9 cellular contexts compared by ENCODE assay signal in the genomic region with DNA sequence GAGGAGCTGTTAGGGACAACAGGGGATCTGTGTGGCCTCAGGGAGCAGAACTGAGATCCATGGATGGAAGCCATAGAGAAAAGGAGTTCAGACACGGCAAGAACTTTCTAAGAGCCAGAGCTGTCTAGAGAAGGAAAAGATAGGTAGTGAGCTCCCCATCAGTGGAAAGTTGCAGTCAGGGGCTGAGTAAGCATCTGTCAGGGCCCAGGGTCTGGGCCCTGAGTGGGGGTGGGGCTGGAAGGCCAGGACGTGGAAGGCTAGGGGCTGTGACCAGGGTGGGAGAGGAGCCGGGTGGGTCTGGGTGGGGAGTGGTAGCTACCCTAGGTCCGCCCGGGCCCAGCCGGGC. TPM values are rescaled to one million over a fixed set of nuclear protein-coding genes. Genes with fewer than 3 reads are reported as not detected.
A peak's percentile ranks its signal among the peaks of the same experiment; 100 is the strongest.
DNase-seq lines count a peak whose midpoint lies in the region; ATAC-seq and TF ChIP-seq lines count a peak whose summit lies in the region.
"Had no signal": no experiment of that assay in that cellular context is flagged by ENCODE, and none has a peak within 500 bp of the region (broad histone marks: within the 10 kb centered on the region; RNA-seq: fewer than 3 reads in every experiment).

No MANE protein-coding gene starts in this region.

- H3K36me3 Mint-ChIP-seq in activated CD8-positive, alpha-beta memory T cell treated with anti-CD3 and anti-CD28 coated beads, Interleukin-2, amount 10 ng/mL, durations not matched to agents 7 days and 5 days, result peaks cover 42% of the 10 kb centered on the region

- H3K4me2 ChIP-seq in PC-9, result peak overlapping the region; percentile 87

- DNase-seq in activated CD8-positive, alpha-beta memory T cell treated with anti-CD3 and anti-CD28 coated beads, Interleukin-2, amount 10 ng/mL, durations not matched to agents 7 days and 5 days, result no peak
- no peak for DNase-seq in activated CD8-positive, alpha-beta memory T cell treated with anti-CD3 and anti-CD28 coated beads for 24 hours
- no peak for DNase-seq in PC-9
- no peak for DNase-seq in iPS DF 6.9 (ENCODE audit: low read depth, low spot score)
- DNase-seq in ecto neural progenitor cell (ENCODE audit: low spot score), result no peak
- DNase-seq in SKM-1 treated with dmso at 0.1 percent for 144 hours (lab: John Stamatoyannopoulos, UW; ENCODE audit: unreplicated experiment), result no peak
- DNase-seq: DMS79 had no signal

- H3K9me2 ChIP-seq in PC-9 (ENCODE audit: insufficient read depth), result no peaks in the 10 kb centered on the region

- peak overlapping the region; percentile 69 for H3K4me3 Mint-ChIP-seq in activated CD8-positive, alpha-beta memory T cell treated with anti-CD3 and anti-CD28 coated beads, Interleukin-2, amount 10 ng/mL, durations not matched to agents 7 days and 5 days

- no peak for ATAC-seq in activated CD8-positive, alpha-beta memory T cell treated with anti-CD3 and anti-CD28 coated beads, Interleukin-2, amount 10 ng/mL, durations not matched to agents 7 days and 5 days
- no peak for ATAC-seq in HG03520 (IDR thresholded peaks at IDR 0.05; ENCODE audit: unreplicated experiment)

- WGBS in iPS DF 6.9 (ENCODE audit: insufficient coverage, insufficient read length), result no CpG with 5 or more reads among the region's 6 CpGs
- WGBS in thymus, result 8% methylated on average over 6 of the region's 6 CpGs

- H3K9me3 ChIP-seq in PC-9 (ENCODE audit: insufficient read depth, low read depth), result no peaks in the 10 kb centered on the region
- no peaks in the 10 kb centered on the region for H3K9me3 ChIP-seq in iPS DF 6.9 (ENCODE audit: control insufficient read depth, insufficient read depth, low read length)
- no peaks in the 10 kb centered on the region for H3K9me3 ChIP-seq in thymus (ENCODE audit: control insufficient read depth)

- H3K27ac ChIP-seq in PC-9 (0 out of 2 replicates have a peak overlapping the region, but pooled peaks have one; percentile 20), iPS DF 6.9 (ENCODE audit: low read length) (no peak overlapping the region), thymus (ENCODE audit: low read depth) (peak overlapping the region; percentile 58)

- CTCF ChIA-PET in activated CD8-positive, alpha-beta memory T cell treated with anti-CD3 and anti-CD28 coated beads, Interleukin-2, amount 10 ng/mL, durations not matched to agents 7 days and 5 days (lab: Charles Lee), result interaction anchor here (1.5 to 1.6 kb wide), 2 partner anchors 30 to 364 kb away, joined by 3 to 5 read pairs; no protein-coding TSS in a partner anchor
- CTCF ChIA-PET in PC-9 (lab: Charles Lee), result interaction anchor here (0.7 kb wide), 1 partner anchor 39 kb away, joined by 3 read pairs; no protein-coding TSS in a partner anchor

- peaks cover 11% of the 10 kb centered on the region for H3K4me1 ChIP-seq in PC-9 (replicated peaks; ENCODE audit: insufficient read depth)
- 0 out of 2 replicates have a peak, but pooled peaks cover 2% of the 10 kb centered on the region for H3K4me1 ChIP-seq in iPS DF 6.9 (ENCODE audit: control insufficient read depth, insufficient read depth, low read length)
- no peaks in the 10 kb centered on the region for H3K4me1 ChIP-seq in thymus (ENCODE audit: control insufficient read depth, insufficient read depth, low read length)

- no peaks in the 10 kb centered on the region for H3K27me3 Mint-ChIP-seq in activated CD8-positive, alpha-beta memory T cell treated with anti-CD3 and anti-CD28 coated beads, Interleukin-2, amount 10 ng/mL, durations not matched to agents 7 days and 5 days

- H3K36me3 ChIP-seq in PC-9 (ENCODE audit: low read depth), result no peaks in the 10 kb centered on the region
- no peaks in the 10 kb centered on the region for H3K36me3 ChIP-seq in iPS DF 6.9 (ENCODE audit: control insufficient read depth, insufficient read depth, low read length)
- no peaks in the 10 kb centered on the region for H3K36me3 ChIP-seq in thymus (ENCODE audit: control insufficient read depth, insufficient read depth)

- H3F3A ChIP-seq in PC-9 (ENCODE audit: insufficient read depth, low read depth), result peaks cover 17% of the 10 kb centered on the region; the same call in 1 of the 2 replicates

- peak overlapping the region; percentile 67; the same call in 1 of the 2 replicates for H2AFZ ChIP-seq in PC-9

- peaks cover 27% of the 10 kb centered on the region for H3K4me1 Mint-ChIP-seq in activated CD8-positive, alpha-beta memory T cell treated with anti-CD3 and anti-CD28 coated beads, Interleukin-2, amount 10 ng/mL, durations not matched to agents 7 days and 5 days

- H3K27ac Mint-ChIP-seq in activated CD8-positive, alpha-beta memory T cell treated with anti-CD3 and anti-CD28 coated beads, Interleukin-2, amount 10 ng/mL, durations not matched to agents 7 days and 5 days, result peak overlapping the region; percentile 81

- intact Hi-C loops in PC-9 (cut with micrococcal nuclease; ENCODE audit: unreplicated experiment), result no loop called here

- no TSS peak for BruUV-seq in PC-9 (replicated peaks; lab: Mats Ljungman, UMichigan)

- no peaks in the 10 kb centered on the region for H3K27me3 ChIP-seq in PC-9 (ENCODE audit: insufficient read depth, low read depth)
- H3K27me3 ChIP-seq in iPS DF 6.9 (ENCODE audit: control insufficient read depth, insufficient read depth, low read length), result no peaks in the 10 kb centered on the region
- H3K27me3 ChIP-seq in thymus (ENCODE audit: control insufficient read depth, insufficient read depth), result no peaks in the 10 kb centered on the region

- H3K79me2 ChIP-seq in PC-9 (ENCODE audit: low read depth), result peaks cover 40% of the 10 kb centered on the region

- no peak for TF ChIP-seq CTCF in PC-9 (conservative IDR thresholded peaks at IDR 0.05)

- POLR2A ChIA-PET in PC-9 (lab: Charles Lee; ENCODE audit: unreplicated experiment), result interaction anchor here (0.6 kb wide), 1 partner anchor 12 kb away, joined by 5 read pairs; no protein-coding TSS in a partner anchor

- H4K20me1 ChIP-seq in PC-9 (ENCODE audit: insufficient read depth), result no peaks in the 10 kb centered on the region

- H3K4me3 ChIP-seq in PC-9, result peak overlapping the region; percentile 79; the same call in 1 of the 2 replicates
- peak overlapping the region; percentile 86; the same call in 1 of the 2 replicates for H3K4me3 ChIP-seq in iPS DF 6.9 (ENCODE audit: low read length)
- H3K4me3 ChIP-seq in thymus (ENCODE audit: low read length), result peak overlapping the region; percentile 63

- H3K9me3 Mint-ChIP-seq in activated CD8-positive, alpha-beta memory T cell treated with anti-CD3 and anti-CD28 coated beads, Interleukin-2, amount 10 ng/mL, durations not matched to agents 7 days and 5 days (ENCODE audit: low read depth), result no peaks in the 10 kb centered on the region

RNA-seq across cellular contexts. Expression of a gene that starts 0.3 kb away (rescaled TPM):
- total RNA-seq in activated CD8-positive, alpha-beta memory T cell treated with anti-CD3 and anti-CD28 coated beads, Interleukin-2, amount 10 ng/mL, durations not matched to agents 7 days and 5 days, result 100 to 1,000 TPM; 489 to 610 TPM
- 177 and 235 TPM in 2 replicates for total RNA-seq in PC-9 (2021)
- polyA plus RNA-seq in thymus, result 160 TPM
